In the genomic region with DNA sequence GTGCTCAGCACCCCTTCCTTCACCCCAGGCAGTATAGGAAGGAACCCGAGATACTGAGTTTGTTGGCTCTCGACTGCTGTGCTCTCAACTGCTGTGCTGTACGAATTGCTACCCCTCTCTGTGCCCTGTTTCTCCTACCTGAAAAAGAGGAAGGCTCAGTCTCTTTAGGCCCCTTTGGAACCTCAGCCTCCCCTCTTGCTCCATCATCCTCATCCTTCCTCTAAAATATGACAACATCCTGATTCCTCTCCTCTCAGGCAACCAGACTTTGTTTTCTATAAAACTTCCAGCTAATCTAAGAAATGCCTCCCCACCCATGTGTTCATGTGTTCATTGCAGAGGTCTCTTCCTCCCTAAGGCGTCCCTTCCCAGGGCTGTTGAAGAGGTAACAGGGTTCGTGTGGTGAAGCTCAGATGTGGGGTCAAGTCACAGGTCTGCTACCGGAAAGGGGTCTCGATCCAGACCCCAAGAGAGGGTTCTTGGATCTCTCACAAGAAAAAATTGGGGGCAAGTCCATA, we compare ENCODE assay signal across 14 cellular contexts. TPM values are rescaled to one million over a fixed set of nuclear protein-coding genes. Genes with fewer than 3 reads are reported as not detected.
DNase-seq lines count a peak whose midpoint lies in the region; ATAC-seq and TF ChIP-seq lines count a peak whose summit lies in the region.
"Had no signal": no experiment of that assay in that cellular context is flagged by ENCODE, and none has a peak within 500 bp of the region (broad histone marks: within the 10 kb centered on the region; RNA-seq: fewer than 3 reads in every experiment).

No MANE protein-coding gene starts in this region.

- no peaks in the 10 kb centered on the region for H3K9me3 Mint-ChIP-seq in activated T-cell treated with anti-CD3 and anti-CD28 coated beads, Interleukin-2, amount 50 U/mL, for 24 hours
- H3K9me3 Mint-ChIP-seq in activated naive CD4-positive, alpha-beta T cell treated with anti-CD3 and anti-CD28 coated beads, Interleukin-2, amount 50 U/mL, for 72 hours, result no peaks in the 10 kb centered on the region
- H3K9me3 Mint-ChIP-seq in stimulated activated effector memory CD8-positive, alpha-beta T cell treated with anti-CD3 and anti-CD28 coated beads, Interleukin-12 subunit alpha, Interleukin-12 subunit beta, amount 100 ng/mL, for 72 hours, result no peaks in the 10 kb centered on the region

- no peak overlapping the region for H3K4me3 Mint-ChIP-seq in activated T-cell treated with anti-CD3 and anti-CD28 coated beads, Interleukin-2, amount 50 U/mL, for 24 hours
- peak overlapping the region; percentile 13 for H3K4me3 Mint-ChIP-seq in stimulated activated effector memory CD8-positive, alpha-beta T cell treated with anti-CD3 and anti-CD28 coated beads, Interleukin-12 subunit alpha, Interleukin-12 subunit beta, amount 100 ng/mL, for 72 hours

- H3K9ac ChIP-seq in Karpas-422 (ENCODE audit: low read length), result no peak overlapping the region
- H3K9ac ChIP-seq: parathyroid adenoma had no signal

- H3K9me2 ChIP-seq in Karpas-422 (replicated peaks; ENCODE audit: insufficient read depth, low read length), result no peaks in the 10 kb centered on the region

- ATAC-seq in activated naive CD4-positive, alpha-beta T cell treated with anti-CD3 and anti-CD28 coated beads, Interleukin-2, amount 50 U/mL, for 72 hours, result no peak
- peak; percentile 1 for ATAC-seq in stimulated activated effector memory CD8-positive, alpha-beta T cell treated with anti-CD3 and anti-CD28 coated beads, Interleukin-12 subunit alpha, Interleukin-12 subunit beta, amount 100 ng/mL, for 72 hours
- ATAC-seq: foreskin keratinocyte had no signal

- peaks cover 6% of the 10 kb centered on the region for H3K4me1 ChIP-seq in Karpas-422 (ENCODE audit: low read length)
- no peaks in the 10 kb centered on the region for H3K4me1 ChIP-seq in vagina
- H3K4me1 ChIP-seq: adrenal gland, foreskin keratinocyte, parathyroid adenoma had no signal

- intact Hi-C loops in vagina (cut with DNase I), result no loop called here

- H3K27me3 ChIP-seq in Karpas-422 (ENCODE audit: low read length) (no peaks in the 10 kb centered on the region), vagina (no peaks in the 10 kb centered on the region)
- H3K27me3 ChIP-seq: adrenal gland had no signal

- no peak overlapping the region for H3K4me3 ChIP-seq in Karpas-422 (ENCODE audit: low read length)
- no peak overlapping the region for H3K4me3 ChIP-seq in vagina
- H3K4me3 ChIP-seq: adrenal gland, hepatocyte had no signal

- TF ChIP-seq POLR2A in vagina (IDR thresholded peaks at IDR 0.05), result no peak

- H2AFZ ChIP-seq in Karpas-422 (ENCODE audit: low read length), result no peak overlapping the region
- H2AFZ ChIP-seq: hepatocyte, parathyroid adenoma had no signal

- H3K4me2 ChIP-seq in Karpas-422 (ENCODE audit: low read depth, low read length, poor library complexity, severe bottlenecking), result no peak overlapping the region
- H3K4me2 ChIP-seq: hepatocyte had no signal

- no peak for TF ChIP-seq CTCF in vagina (IDR thresholded peaks at IDR 0.05)

- peaks cover 32% of the 10 kb centered on the region for H3K4me1 Mint-ChIP-seq in activated T-cell treated with anti-CD3 and anti-CD28 coated beads, Interleukin-2, amount 50 U/mL, for 24 hours (ENCODE audit: low read depth)
- H3K4me1 Mint-ChIP-seq in stimulated activated effector memory CD8-positive, alpha-beta T cell treated with anti-CD3 and anti-CD28 coated beads, Interleukin-12 subunit alpha, Interleukin-12 subunit beta, amount 100 ng/mL, for 72 hours, result peaks cover 29% of the 10 kb centered on the region

- H3K27me3 Mint-ChIP-seq in activated T-cell treated with anti-CD3 and anti-CD28 coated beads, Interleukin-2, amount 50 U/mL, for 24 hours, result no peaks in the 10 kb centered on the region

- H3K9me3 ChIP-seq in Karpas-422 (ENCODE audit: low read length) (no peaks in the 10 kb centered on the region), vagina (no peaks in the 10 kb centered on the region)
- H3K9me3 ChIP-seq: adrenal gland had no signal

- H3K27ac Mint-ChIP-seq in activated T-cell treated with anti-CD3 and anti-CD28 coated beads, Interleukin-2, amount 50 U/mL, for 24 hours, result peak overlapping the region; percentile 86
- peak overlapping the region; percentile 87 to 88 for H3K27ac Mint-ChIP-seq in activated naive CD4-positive, alpha-beta T cell treated with anti-CD3 and anti-CD28 coated beads, Interleukin-2, amount 50 U/mL, for 72 hours
- peak overlapping the region; percentile 17 for H3K27ac Mint-ChIP-seq in stimulated activated effector memory CD8-positive, alpha-beta T cell treated with anti-CD3 and anti-CD28 coated beads, Interleukin-12 subunit alpha, Interleukin-12 subunit beta, amount 100 ng/mL, for 72 hours

- H3K36me3 Mint-ChIP-seq in activated T-cell treated with anti-CD3 and anti-CD28 coated beads, Interleukin-2, amount 50 U/mL, for 24 hours (ENCODE audit: low read depth), result no peaks in the 10 kb centered on the region
- H3K36me3 Mint-ChIP-seq in activated naive CD4-positive, alpha-beta T cell treated with anti-CD3 and anti-CD28 coated beads, Interleukin-2, amount 50 U/mL, for 72 hours, result no peaks in the 10 kb centered on the region
- peaks cover 5% of the 10 kb centered on the region for H3K36me3 Mint-ChIP-seq in stimulated activated effector memory CD8-positive, alpha-beta T cell treated with anti-CD3 and anti-CD28 coated beads, Interleukin-12 subunit alpha, Interleukin-12 subunit beta, amount 100 ng/mL, for 72 hours

- H3K79me2 ChIP-seq in Karpas-422 (ENCODE audit: low read length), result no peaks in the 10 kb centered on the region
- H3K79me2 ChIP-seq: hepatocyte, parathyroid adenoma had no signal

- H3K27ac ChIP-seq in Karpas-422 (ENCODE audit: low read length) (no peak overlapping the region), vagina (no peak overlapping the region)
- H3K27ac ChIP-seq: adrenal gland, foreskin keratinocyte, hepatocyte, parathyroid adenoma had no signal

- no peaks in the 10 kb centered on the region for H4K20me1 ChIP-seq in Karpas-422 (ENCODE audit: insufficient read depth, low read depth, low read length)

- DNase-seq in activated T-cell treated with anti-CD3 and anti-CD28 coated beads, Interleukin-2, amount 50 U/mL, for 24 hours, result no peak
- DNase-seq in activated T-cell treated with anti-CD3 and anti-CD28 coated beads for 4 hours (no peak), Karpas-422 (peak; percentile 37), GOT3 (lab: John Stamatoyannopoulos, UW) (no peak), vagina (ENCODE audit: extremely low spot score in 2 of 2) (no peak), GM03348 (ENCODE audit: low spot score) (no peak)
- peak in 1 of 2 donors; percentile 12 for DNase-seq in activated naive CD4-positive, alpha-beta T cell treated with anti-CD3 and anti-CD28 coated beads, Interleukin-2, amount 50 U/mL, for 72 hours (ENCODE audit: low spot score in 2 of 2)
- no peak for DNase-seq in stimulated activated effector memory CD8-positive, alpha-beta T cell treated with anti-CD3 and anti-CD28 coated beads, Interleukin-12 subunit alpha, Interleukin-12 subunit beta, amount 100 ng/mL, for 72 hours (ENCODE audit: low spot score in 2 of 2)
- DNase-seq: adrenal gland, foreskin keratinocyte, SHP77, T-helper 9 cell had no signal

- H3K36me3 ChIP-seq in Karpas-422 (ENCODE audit: insufficient read depth, low read length) (no peaks in the 10 kb centered on the region), vagina (no peaks in the 10 kb centered on the region)
- H3K36me3 ChIP-seq: adrenal gland had no signal

RNA-seq across cellular contexts. Expression of a gene that starts 35.5 kb away (rescaled TPM):
- 22.2 and 39.5 TPM in 2 replicates for total RNA-seq in Karpas-422 (2014; rRNA removed; shearing (Covaris generic); ENCODE audit: low replicate concordance)
- total RNA-seq in activated naive CD4-positive, alpha-beta T cell treated with anti-CD3 and anti-CD28 coated beads, Interleukin-2, amount 50 U/mL, for 72 hours, result 100 to 1,000 TPM; 270 to 324 TPM
- 91.6 TPM for total RNA-seq in vagina

Comparison
In these comparisons a context has a peak if more than half of its experiments do, and no peak if none do; other contexts are left out.
1. H3K27ac Mint-ChIP-seq: peak in every context shown above with its lines; median percentile 88 in activated naive CD4-positive, alpha-beta T cell treated with anti-CD3 and anti-CD28 coated beads, Interleukin-2, amount 50 U/mL, for 72 hours; 86 in activated T-cell treated with anti-CD3 and anti-CD28 coated beads, Interleukin-2, amount 50 U/mL, for 24 hours; 17 in stimulated activated effector memory CD8-positive, alpha-beta T cell treated with anti-CD3 and anti-CD28 coated beads, Interleukin-12 subunit alpha, Interleukin-12 subunit beta, amount 100 ng/mL, for 72 hours.